In genomic region chr11:15699978-15700377, GRCh38 we compare ENCODE assay signal across 1 cellular context.
TF ChIP-seq lines count a peak whose summit lies in the region.

No MANE protein-coding gene starts in this region.

TF ChIP-seq in K562, 482 proteins besides CTCF, POLR2A, EP300 and RAD21 (continued from another document):
- TF ChIP-seq SMAD4 (CRISPR knock-in tag; conservative IDR thresholded peaks at IDR 0.05) = peak; percentile 78
- TF ChIP-seq TRIM24 (IDR thresholded peaks at IDR 0.05) = peak; percentile 56 to 77; a peak in 3 of 4 replicates
- peak; percentile 93 for TF ChIP-seq TEAD4 (IDR thresholded peaks at IDR 0.05; ENCODE audit: low read length)
- TF ChIP-seq TEAD4 (CRISPR knock-in tag; IDR thresholded peaks at IDR 0.05; ENCODE audit: borderline replicate concordance) = no peak
- TF ChIP-seq NFIC (IDR thresholded peaks at IDR 0.05) = peak; percentile 37
- no peak for TF ChIP-seq SLC30A9 (CRISPR knock-in tag; IDR thresholded peaks at IDR 0.05)
- TF ChIP-seq ETS2 (tag; IDR thresholded peaks at IDR 0.05; ENCODE audit: borderline replicate concordance, poor library complexity, severe bottlenecking) = no peak
- TF ChIP-seq TAL1 (IDR thresholded peaks at IDR 0.05) = peak; percentile 88
- TF ChIP-seq KLF16 (IDR thresholded peaks at IDR 0.05) = peak; percentile 38; the same call in 1 of the 2 replicates
- TF ChIP-seq ZBTB17 (CRISPR knock-in tag; IDR thresholded peaks at IDR 0.05) = no peak
- no peak for TF ChIP-seq THRB (CRISPR knock-in tag; conservative IDR thresholded peaks at IDR 0.05)
- TF ChIP-seq FOXP4 (CRISPR knock-in tag; IDR thresholded peaks at IDR 0.05; ENCODE audit: borderline replicate concordance) = no peak
- no peak for TF ChIP-seq TCF7 (IDR thresholded peaks at IDR 0.05; ENCODE audit: borderline replicate concordance)
- TF ChIP-seq MTA2 (IDR thresholded peaks at IDR 0.05; ENCODE audit: low read depth) = peak; percentile 66; the same call in 1 of the 2 replicates
- TF ChIP-seq SMARCA4 (IDR thresholded peaks at IDR 0.05) = peak; percentile 33; the same call in 1 of the 2 replicates
- TF ChIP-seq TBL1XR1 (IDR thresholded peaks at IDR 0.05; ENCODE audit: low read length in 2 of 2) = 0 out of 4 replicates have a peak, but pooled peaks of 1 of the 2 experiments have one; percentile 28
- TF ChIP-seq HDAC3 (IDR thresholded peaks at IDR 0.05; ENCODE audit: borderline replicate concordance, partially characterized antibody) = peak; percentile 42
- no peak for TF ChIP-seq HIVEP1 (CRISPR knock-in tag; IDR thresholded peaks at IDR 0.05)
- peak; percentile 85 for TF ChIP-seq CBFA2T3 (IDR thresholded peaks at IDR 0.05)
- 0 out of 2 replicates have a peak, but pooled peaks have one; percentile 34 for TF ChIP-seq DPF2 (IDR thresholded peaks at IDR 0.05)
- TF ChIP-seq ATF6 (CRISPR knock-in tag; IDR thresholded peaks at IDR 0.05) = no peak
- TF ChIP-seq ZNF766 (CRISPR knock-in tag; conservative IDR thresholded peaks at IDR 0.05) = no peak
- peak; percentile 79 for TF ChIP-seq CBFA2T2 (conservative IDR thresholded peaks at IDR 0.05)
- TF ChIP-seq CXXC5 (CRISPR knock-in tag; IDR thresholded peaks at IDR 0.05) = no peak
- no peak for TF ChIP-seq CHD4 (IDR thresholded peaks at IDR 0.05; ENCODE audit: insufficient read depth, insufficient replicate concordance, low read depth, low read length, poor library complexity, severe bottlenecking)
- no peak for TF ChIP-seq MEIS2 (IDR thresholded peaks at IDR 0.05; ENCODE audit: partially characterized antibody)
- no peak for TF ChIP-seq ZNF12 (CRISPR knock-in tag; IDR thresholded peaks at IDR 0.05)
- TF ChIP-seq POLR2AphosphoS5 (IDR thresholded peaks at IDR 0.05; ENCODE audit: control insufficient read depth, insufficient read depth, low read depth, low read length) = peak; percentile 61; the same call in 1 of the 2 replicates
- no peak for TF ChIP-seq ZNF263 (CRISPR knock-in tag; IDR thresholded peaks at IDR 0.05; ENCODE audit: borderline replicate concordance)
- no peak for TF ChIP-seq HMG20A (CRISPR knock-in tag; conservative IDR thresholded peaks at IDR 0.05)
- peak; percentile 81 for TF ChIP-seq NCOR1 (IDR thresholded peaks at IDR 0.05)
- no peak for TF ChIP-seq DDX20 (tag; IDR thresholded peaks at IDR 0.05; ENCODE audit: low read depth)
- no peak for TF ChIP-seq ZNF778 (CRISPR knock-in tag; IDR thresholded peaks at IDR 0.05)
- TF ChIP-seq RUNX1 (IDR thresholded peaks at IDR 0.05; ENCODE audit: low read depth) = no peak
- no peak for TF ChIP-seq CCNT2 (IDR thresholded peaks at IDR 0.05; ENCODE audit: borderline replicate concordance, extremely low read depth, insufficient read length, low read depth, low read length)
- TF ChIP-seq TCF3 (CRISPR knock-in tag; IDR thresholded peaks at IDR 0.05) = peak; percentile 68
- TF ChIP-seq PHB (CRISPR knock-in tag; IDR thresholded peaks at IDR 0.05) = no peak
